ENCODE assay signal across 21 cellular contexts in the genomic region with DNA sequence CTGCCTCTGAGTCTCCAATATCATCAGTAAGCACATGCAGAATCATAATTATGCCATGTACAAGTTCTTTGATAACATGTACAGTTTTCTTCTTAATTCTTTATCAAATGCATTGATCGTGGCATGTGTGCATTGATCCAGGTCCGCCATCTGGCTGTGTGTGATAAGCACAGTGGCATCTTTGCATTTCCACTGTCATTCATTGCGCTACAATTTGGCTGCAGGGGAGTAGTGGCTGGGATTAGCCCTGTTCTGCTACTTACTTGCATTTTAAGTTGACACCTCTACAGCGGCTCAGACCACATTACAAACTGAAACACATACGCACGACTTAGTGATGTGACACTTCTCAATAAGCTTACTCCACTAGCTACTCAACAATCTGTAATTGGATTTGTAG.
DNase-seq lines count a peak whose midpoint lies in the region; ATAC-seq, FAIRE-seq and TF ChIP-seq lines count a peak whose summit lies in the region.
"Had no signal": no experiment of that assay in that cellular context is flagged by ENCODE, and none has a peak within 500 bp of the region (broad histone marks: within the 10 kb centered on the region; RNA-seq: fewer than 3 reads in every experiment).

No MANE protein-coding gene starts in this region.

- H3K4me3 Mint-ChIP-seq in stimulated activated memory B cell treated with anti-CD40 and anti-IgM and Interleukin-4, amounts not matched to agents 10 μg/mL and 1 μg/mL and 100 μg/mL, for 72 hours: no peak overlapping the region
- H3K4me3 Mint-ChIP-seq: CD4-positive, alpha-beta memory T cell had no signal

- H3K9ac ChIP-seq in keratinocyte (ENCODE audit: control insufficient read depth, extremely low read depth, insufficient read depth, low read length): no peak overlapping the region
- H3K9ac ChIP-seq: BLaER1 had no signal

- ATAC-seq in stimulated activated memory B cell treated with anti-CD40 and anti-IgM and Interleukin-4, amounts not matched to agents 10 μg/mL and 1 μg/mL and 100 μg/mL, for 72 hours: no peak
- ATAC-seq in GM18520 (IDR thresholded peaks at IDR 0.05; ENCODE audit: unreplicated experiment): no peak
- ATAC-seq: A549 had no signal

- no peaks in the 10 kb centered on the region for H3K9me3 ChIP-seq in WERI-Rb-1 (ENCODE audit: severe bottlenecking)
- H3K9me3 ChIP-seq in keratinocyte (ENCODE audit: control insufficient read depth, low read depth, low read length): no peaks in the 10 kb centered on the region
- no peaks in the 10 kb centered on the region for H3K9me3 ChIP-seq in right atrium auricular region
- H3K9me3 ChIP-seq: A549, BLaER1 had no signal

- no peak overlapping the region for H3K27ac Mint-ChIP-seq in stimulated activated memory B cell treated with anti-CD40 and anti-IgM and Interleukin-4, amounts not matched to agents 10 μg/mL and 1 μg/mL and 100 μg/mL, for 72 hours
- H3K27ac Mint-ChIP-seq: CD4-positive, alpha-beta memory T cell had no signal

- H3K4me1 ChIP-seq in keratinocyte (ENCODE audit: control insufficient read depth, extremely low read depth, insufficient read depth, low read length): peaks cover 20% of the 10 kb centered on the region
- H3K4me1 ChIP-seq in right atrium auricular region: no peaks in the 10 kb centered on the region
- H3K4me1 ChIP-seq: A549, BLaER1 had no signal

- H4K20me1 ChIP-seq in keratinocyte (ENCODE audit: control insufficient read depth, extremely low read depth, insufficient read depth, low read length): no peaks in the 10 kb centered on the region
- H4K20me1 ChIP-seq: BLaER1 had no signal

- no peaks in the 10 kb centered on the region for H3K36me3 ChIP-seq in WERI-Rb-1
- no peaks in the 10 kb centered on the region for H3K36me3 ChIP-seq in keratinocyte (ENCODE audit: control insufficient read depth in 2 of 2, extremely low read depth in 1 of 2, insufficient read depth in 2 of 2, low read length in 2 of 2)
- no peaks in the 10 kb centered on the region for H3K36me3 ChIP-seq in right atrium auricular region
- H3K36me3 ChIP-seq: BLaER1 had no signal

- no peaks in the 10 kb centered on the region for H3K36me3 Mint-ChIP-seq in stimulated activated memory B cell treated with anti-CD40 and anti-IgM and Interleukin-4, amounts not matched to agents 10 μg/mL and 1 μg/mL and 100 μg/mL, for 72 hours

- H3K4me3 ChIP-seq in WERI-Rb-1 (ENCODE audit: low read depth, low read length) (no peak overlapping the region), keratinocyte (ENCODE audit: control insufficient read depth in 2 of 3, extremely low read depth in 1 of 3, insufficient read depth in 2 of 3, low read depth in 1 of 3, low read length in 3 of 3) (no peak overlapping the region), right atrium auricular region (no peak overlapping the region)
- H3K4me3 ChIP-seq: A549, BLaER1 had no signal

- H3K27me3 ChIP-seq in WERI-Rb-1 (ENCODE audit: insufficient read depth, low read depth, severe bottlenecking) (no peaks in the 10 kb centered on the region), keratinocyte (ENCODE audit: control insufficient read depth, extremely low read depth, insufficient read depth, low read length) (no peaks in the 10 kb centered on the region), right atrium auricular region (no peaks in the 10 kb centered on the region)
- H3K27me3 ChIP-seq: BLaER1 had no signal

- H3K27me3 Mint-ChIP-seq in stimulated activated memory B cell treated with anti-CD40 and anti-IgM and Interleukin-4, amounts not matched to agents 10 μg/mL and 1 μg/mL and 100 μg/mL, for 72 hours: no peaks in the 10 kb centered on the region
- H3K27me3 Mint-ChIP-seq: CD4-positive, alpha-beta memory T cell had no signal

- H2AFZ ChIP-seq in keratinocyte (ENCODE audit: control insufficient read depth, low read length): no peak overlapping the region

- no peaks in the 10 kb centered on the region for H3K9me1 ChIP-seq in keratinocyte (ENCODE audit: control insufficient read depth, extremely low read depth, insufficient read depth, low read length)

- DNase-seq in CMK (ENCODE audit: low read depth) (peak; percentile 21), HUDEP-2 (lab: John Stamatoyannopoulos, UW; ENCODE audit: unreplicated experiment in 76 of 76) (peak in 73 of 76 experiments; percentile 4 to 90 (median 67)), WERI-Rb-1 (peak; percentile 80), keratinocyte (ENCODE audit: low read depth, low spot score) (no peak), right atrium auricular region (ENCODE audit: low spot score) (no peak), SKM-1 (lab: John Stamatoyannopoulos, UW; ENCODE audit: unreplicated experiment) (no peak)
- DNase-seq: Calu3; CD4-positive, alpha-beta memory T cell; Karpas-422; NCI-H1436; NCI-H1930; NCI-H345; NK-92 treated with Interleukin-12 subunit alpha and Interleukin-12 subunit beta, amount 100 ng/mL, for 24 hours; Right ventricle myocardium superior had no signal

- dilution Hi-C loops in keratinocyte (cut with MboI; ENCODE audit: extremely low pct_ligation_motif_present, low sequenced_read_pairs): no loop called here

- H3K79me2 ChIP-seq in keratinocyte (ENCODE audit: control insufficient read depth, insufficient read depth, low read length): no peaks in the 10 kb centered on the region

- no peak overlapping the region for H3K4me2 ChIP-seq in keratinocyte (ENCODE audit: control insufficient read depth, extremely low read depth, insufficient read depth, low read depth, low read length)
- H3K4me2 ChIP-seq: A549, BLaER1 had no signal

- no peak overlapping the region for H3K27ac ChIP-seq in WERI-Rb-1
- no peak overlapping the region for H3K27ac ChIP-seq in keratinocyte (ENCODE audit: control insufficient read depth, insufficient read depth, low read length)
- H3K27ac ChIP-seq in right atrium auricular region: no peak overlapping the region
- H3K27ac ChIP-seq: A549, BLaER1 had no signal

- TF ChIP-seq CTCF in WERI-Rb-1 (IDR thresholded peaks at IDR 0.05; ENCODE audit: low read depth, low read length) (no peak), keratinocyte (optimal IDR thresholded peaks at IDR 0.05 in 1 of 3, IDR thresholded peaks at IDR 0.05 in 1 of 3, conservative IDR thresholded peaks at IDR 0.05 in 1 of 3; ENCODE audit: extremely low read depth in 1 of 3, insufficient read depth in 2 of 3, low read length in 3 of 3) (no peak), right atrium auricular region (IDR thresholded peaks at IDR 0.05) (no peak)

- no peaks in the 10 kb centered on the region for H3K9me3 Mint-ChIP-seq in stimulated activated memory B cell treated with anti-CD40 and anti-IgM and Interleukin-4, amounts not matched to agents 10 μg/mL and 1 μg/mL and 100 μg/mL, for 72 hours
- H3K9me3 Mint-ChIP-seq: CD4-positive, alpha-beta memory T cell had no signal

- peak; percentile 53 for FAIRE-seq in keratinocyte (lab: Jason Lieb, UNC)
- FAIRE-seq: A549, GM12892, GM18507, H1 had no signal

- H3K4me1 Mint-ChIP-seq in stimulated activated memory B cell treated with anti-CD40 and anti-IgM and Interleukin-4, amounts not matched to agents 10 μg/mL and 1 μg/mL and 100 μg/mL, for 72 hours: no peaks in the 10 kb centered on the region
- H3K4me1 Mint-ChIP-seq: CD4-positive, alpha-beta memory T cell had no signal

Comparison
In these comparisons a context has a peak if more than half of its experiments do, and no peak if none do; other contexts are left out.
1. DNase-seq: peak in CMK (single experiment), HUDEP-2 (73 of 76) and WERI-Rb-1 (single experiment); none in keratinocyte (single experiment), right atrium auricular region (single experiment) and SKM-1 (single experiment).